Comparison of ENCODE assay signal across 12 cellular contexts in the genomic region with DNA sequence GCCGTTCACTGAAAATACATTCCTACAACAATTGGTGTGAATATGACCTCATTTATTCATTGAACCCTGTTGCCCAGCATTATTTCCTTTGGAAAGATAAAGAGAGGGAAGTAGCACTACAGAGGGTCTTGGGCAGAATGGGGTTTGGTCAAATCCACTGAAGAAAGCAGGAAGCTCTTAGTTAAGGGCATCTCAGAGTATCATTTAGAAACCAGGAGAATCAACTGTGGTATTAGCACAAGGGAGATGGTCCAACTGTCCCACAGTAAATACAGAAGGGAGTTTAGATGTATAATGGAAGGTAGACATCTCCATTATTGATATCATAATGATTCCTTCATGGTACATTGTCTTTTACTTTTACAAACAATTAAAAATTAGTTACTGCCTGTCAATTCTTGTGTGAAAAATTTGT. TPM values are rescaled to one million over a fixed set of nuclear protein-coding genes. Genes with fewer than 3 reads are reported as not detected.
DNase-seq lines count a peak whose midpoint lies in the region; ATAC-seq and TF ChIP-seq lines count a peak whose summit lies in the region.
"Had no signal": no experiment of that assay in that cellular context is flagged by ENCODE, and none has a peak within 500 bp of the region (broad histone marks: within the 10 kb centered on the region; RNA-seq: fewer than 3 reads in every experiment).

No MANE protein-coding gene starts in this region.

- no peak for TF ChIP-seq EP300 in sigmoid colon (IDR thresholded peaks at IDR 0.05)

- H3K4me3 ChIP-seq in thyroid gland (replicated peaks in 1 of 3) (no peak overlapping the region), BE2C (ENCODE audit: low read depth, low read length) (no peak overlapping the region), sigmoid colon (no peak overlapping the region)
- H3K4me3 ChIP-seq: BLaER1 had no signal

- H3K4me1 Mint-ChIP-seq in natural killer cell treated with Interleukin-12 subunit alpha and Interleukin-12 subunit beta and Interleukin-15 and Interleukin-18, amount 100 ng/mL, for 72 hours (ENCODE audit: low read depth in 2 of 2), result peaks cover 10 to 16% of the 10 kb centered on the region in 2 donors
- H3K4me1 Mint-ChIP-seq in natural killer cell, result peaks cover 0 to 6% of the 10 kb centered on the region in 2 donors

- DNase-seq in natural killer cell treated with Interleukin-12 subunit alpha and Interleukin-12 subunit beta and Interleukin-15 and Interleukin-18, amount 100 ng/mL, for 72 hours (ENCODE audit: low spot score), result no peak
- DNase-seq in natural killer cell (no peak), thyroid gland (no peak), cerebellum (ENCODE audit: low spot score) (no peak), BE2C (no peak), sigmoid colon (no peak)
- DNase-seq: erythroblast; stimulated activated CD4-positive, alpha-beta T cell treated with anti-CD3 and anti-CD28 coated beads, Interleukin-4, amount 100 ng/mL, for 1 hour had no signal

- H3K4me3 Mint-ChIP-seq in natural killer cell treated with Interleukin-12 subunit alpha and Interleukin-12 subunit beta and Interleukin-15 and Interleukin-18, amount 100 ng/mL, for 72 hours, result peak overlapping the region; percentile 75
- H3K4me3 Mint-ChIP-seq in natural killer cell, result no peak overlapping the region

- WGBS in thyroid gland, 2 donors, result 53 to 64% methylated on average over 1 of the region's 1 CpG
- 75 to 77% methylated on average over 1 of the region's 1 CpG for WGBS in sigmoid colon, 2 donors

- peak overlapping the region; percentile 79 to 83 (median 79) for H3K27ac ChIP-seq in thyroid gland
- H3K27ac ChIP-seq in sigmoid colon, result no peak overlapping the region
- H3K27ac ChIP-seq: BLaER1 had no signal

- TF ChIP-seq POLR2A in thyroid gland (IDR thresholded peaks at IDR 0.05), result no peak
- TF ChIP-seq POLR2A in sigmoid colon (IDR thresholded peaks at IDR 0.05), result no peak

- H3K36me3 ChIP-seq in thyroid gland (no peaks in the 10 kb centered on the region), BE2C (no peaks in the 10 kb centered on the region), sigmoid colon (no peaks in the 10 kb centered on the region)
- H3K36me3 ChIP-seq: BLaER1 had no signal

- peak; percentile 54 to 69 for ATAC-seq in natural killer cell treated with Interleukin-12 subunit alpha and Interleukin-12 subunit beta and Interleukin-15 and Interleukin-18, amount 100 ng/mL, for 72 hours
- no peak for ATAC-seq in natural killer cell
- peak; percentile 39 for ATAC-seq in HG02623 (IDR thresholded peaks at IDR 0.05; ENCODE audit: unreplicated experiment)
- peak; percentile 32 for ATAC-seq in HG03439 (IDR thresholded peaks at IDR 0.05; ENCODE audit: unreplicated experiment)

- H3K9me3 Mint-ChIP-seq in natural killer cell treated with Interleukin-12 subunit alpha and Interleukin-12 subunit beta and Interleukin-15 and Interleukin-18, amount 100 ng/mL, for 72 hours, result no peaks in the 10 kb centered on the region
- H3K9me3 Mint-ChIP-seq in natural killer cell, result no peaks in the 10 kb centered on the region

- H3K27ac Mint-ChIP-seq in natural killer cell treated with Interleukin-12 subunit alpha and Interleukin-12 subunit beta and Interleukin-15 and Interleukin-18, amount 100 ng/mL, for 72 hours, result peak overlapping the region; percentile 86 to 89
- no peak overlapping the region for H3K27ac Mint-ChIP-seq in natural killer cell

- H3K27me3 ChIP-seq in thyroid gland (no peaks in the 10 kb centered on the region), BE2C (no peaks in the 10 kb centered on the region), sigmoid colon (no peaks in the 10 kb centered on the region)
- H3K27me3 ChIP-seq: BLaER1 had no signal

- no peaks in the 10 kb centered on the region for H3K9me3 ChIP-seq in thyroid gland
- H3K9me3 ChIP-seq in BE2C, result no peaks in the 10 kb centered on the region
- no peaks in the 10 kb centered on the region for H3K9me3 ChIP-seq in sigmoid colon
- H3K9me3 ChIP-seq: BLaER1 had no signal

- H3K36me3 Mint-ChIP-seq in natural killer cell treated with Interleukin-12 subunit alpha and Interleukin-12 subunit beta and Interleukin-15 and Interleukin-18, amount 100 ng/mL, for 72 hours, result no peaks in the 10 kb centered on the region
- H3K36me3 Mint-ChIP-seq in natural killer cell, result no peaks in the 10 kb centered on the region

- H3K4me1 ChIP-seq in thyroid gland (peaks cover 43 to 47% of the 10 kb centered on the region in 2 donors), BE2C (no peaks in the 10 kb centered on the region), sigmoid colon (peaks cover 0 to 28% (median 20%) of the 10 kb centered on the region in 4 donors)
- H3K4me1 ChIP-seq: BLaER1 had no signal

- TF ChIP-seq CTCF in natural killer cell (IDR thresholded peaks at IDR 0.05) (no peak), thyroid gland (IDR thresholded peaks at IDR 0.05) (no peak), BE2C (IDR thresholded peaks at IDR 0.05; ENCODE audit: low read depth, low read length) (no peak), sigmoid colon (IDR thresholded peaks at IDR 0.05) (no peak)

- intact Hi-C loops in natural killer cell (cut with micrococcal nuclease) (no loop called here), thyroid gland (cut with DNase I) (no loop called here), sigmoid colon (cut with DNase I) (no loop called here)

- peaks cover 11 to 15% of the 10 kb centered on the region in 2 donors for H3K27me3 Mint-ChIP-seq in natural killer cell treated with Interleukin-12 subunit alpha and Interleukin-12 subunit beta and Interleukin-15 and Interleukin-18, amount 100 ng/mL, for 72 hours
- peaks cover 7 to 9% of the 10 kb centered on the region in 2 donors for H3K27me3 Mint-ChIP-seq in natural killer cell (ENCODE audit: low read depth in 2 of 2)

RNA-seq across cellular contexts. Expression of a gene that starts 47.1 kb away (rescaled TPM):
- total RNA-seq in natural killer cell treated with Interleukin-12 subunit alpha and Interleukin-12 subunit beta and Interleukin-15 and Interleukin-18, amount 100 ng/mL, for 72 hours, result not detected
- not detected for total RNA-seq in natural killer cell
- total RNA-seq in thyroid gland, result 1 to 10 TPM in 2 of 4 donors, under 1 TPM in 2; 0.89 to 5.5 (median 1.7) TPM
- 5.4 TPM for total RNA-seq in cerebellum
- 2.0 TPM for polyA plus RNA-seq in BE2C (2012; ENCODE audit: insufficient read depth, insufficient read length, low read depth)
- total RNA-seq in sigmoid colon, result 1 to 10 TPM in 3 of 4 donors, under 1 TPM in 1; 0.99 to 3.6 (median 2.1) TPM
- under 1 TPM in 1 of 3 donors, not detected in 2; 0.54 TPM for polyA plus RNA-seq in sigmoid colon
- total RNA-seq: HT1080 had no signal

Comparison
In these comparisons a context has a peak if more than half of its experiments do, and no peak if none do; other contexts are left out.
1. ATAC-seq: peak in natural killer cell treated with Interleukin-12 subunit alpha and Interleukin-12 subunit beta and Interleukin-15 and Interleukin-18, amount 100 ng/mL, for 72 hours (2 of 2), HG02623 (single experiment) and HG03439 (single experiment); none in natural killer cell (0 of 3).
2. H3K27ac Mint-ChIP-seq: peak in natural killer cell treated with Interleukin-12 subunit alpha and Interleukin-12 subunit beta and Interleukin-15 and Interleukin-18, amount 100 ng/mL, for 72 hours (2 of 2); none in natural killer cell (0 of 2).
3. H3K27ac ChIP-seq: peak in thyroid gland (3 of 3); none in sigmoid colon (0 of 4).